ENCODE assay signal across 13 cellular contexts in genomic region chr12:109946913-109947312, GRCh38. TPM values are rescaled to one million over a fixed set of nuclear protein-coding genes. Genes with fewer than 3 reads are reported as not detected.
DNase-seq lines count a peak whose midpoint lies in the region; ATAC-seq, FAIRE-seq and TF ChIP-seq lines count a peak whose summit lies in the region.
"Had no signal": no experiment of that assay in that cellular context is flagged by ENCODE, and none has a peak within 500 bp of the region (broad histone marks: within the 10 kb centered on the region; RNA-seq: fewer than 3 reads in every experiment).

No MANE protein-coding gene starts in this region.

- H3K9me3 ChIP-seq in right lobe of liver (no peaks in the 10 kb centered on the region), hepatocyte (ENCODE audit: low read depth) (no peaks in the 10 kb centered on the region)
- H3K9me3 ChIP-seq: A549 had no signal

- H3K4me3 ChIP-seq in right lobe of liver, result no peak overlapping the region
- H3K4me3 ChIP-seq in hepatocyte, result no peak overlapping the region
- H3K4me3 ChIP-seq: A549 had no signal

- WGBS in right lobe of liver (ENCODE audit: insufficient coverage, low coverage, low lambda C conversion rate, missing lambda C conversion rate), result 50% methylated on average over 1 of the region's 9 CpGs
- 94% methylated on average over 9 of the region's 9 CpGs for WGBS in hepatocyte (ENCODE audit: low lambda C conversion rate, missing lambda C conversion rate)

- H3K27me3 Mint-ChIP-seq in activated CD4-positive, alpha-beta T cell treated with anti-CD3 and anti-CD28 coated beads, Interleukin-2, amount 10 ng/mL, durations not matched to agents 24 days and 14 days, result no peaks in the 10 kb centered on the region
- no peaks in the 10 kb centered on the region for H3K27me3 Mint-ChIP-seq in activated naive CD8-positive, alpha-beta T cell treated with anti-CD3 and anti-CD28 coated beads, Interleukin-2, amount 50 U/mL, for 24 hours
- H3K27me3 Mint-ChIP-seq in stimulated activated naive B cell treated with anti-CD40 and anti-IgM and Interleukin-4, amounts not matched to agents 10 μg/mL and 1 μg/mL and 100 μg/mL, for 72 hours, result no peaks in the 10 kb centered on the region

- H3K79me2 ChIP-seq in hepatocyte, result no peaks in the 10 kb centered on the region

- no peaks in the 10 kb centered on the region for H3K9me2 ChIP-seq in hepatocyte (replicated peaks; ENCODE audit: insufficient read depth)

- H3K4me3 Mint-ChIP-seq in activated CD4-positive, alpha-beta T cell treated with anti-CD3 and anti-CD28 coated beads, Interleukin-2, amount 10 ng/mL, durations not matched to agents 24 days and 14 days, result peak overlapping the region; percentile 54
- H3K4me3 Mint-ChIP-seq in activated naive CD8-positive, alpha-beta T cell treated with anti-CD3 and anti-CD28 coated beads, Interleukin-2, amount 50 U/mL, for 24 hours, result no peak overlapping the region
- no peak overlapping the region for H3K4me3 Mint-ChIP-seq in stimulated activated naive B cell treated with anti-CD40 and anti-IgM and Interleukin-4, amounts not matched to agents 10 μg/mL and 1 μg/mL and 100 μg/mL, for 72 hours

- H3K4me1 ChIP-seq in right lobe of liver (peaks cover 0 to 57% (median 19%) of the 10 kb centered on the region in 4 donors), hepatocyte (ENCODE audit: insufficient read depth) (peaks cover 27% of the 10 kb centered on the region)

- no peak overlapping the region for H2AFZ ChIP-seq in hepatocyte

- peak overlapping the region; percentile 84 for H3K27ac Mint-ChIP-seq in activated CD4-positive, alpha-beta T cell treated with anti-CD3 and anti-CD28 coated beads, Interleukin-2, amount 10 ng/mL, durations not matched to agents 24 days and 14 days
- peak overlapping the region; percentile 62 for H3K27ac Mint-ChIP-seq in activated naive CD8-positive, alpha-beta T cell treated with anti-CD3 and anti-CD28 coated beads, Interleukin-2, amount 50 U/mL, for 24 hours
- H3K27ac Mint-ChIP-seq in stimulated activated naive B cell treated with anti-CD40 and anti-IgM and Interleukin-4, amounts not matched to agents 10 μg/mL and 1 μg/mL and 100 μg/mL, for 72 hours, result peak overlapping the region; percentile 84

- intact Hi-C loops in activated CD4-positive, alpha-beta T cell treated with anti-CD3 and anti-CD28 coated beads, Interleukin-2, amount 10 ng/mL, durations not matched to agents 24 days and 14 days (cut with micrococcal nuclease), result no loop called here
- intact Hi-C loops in right lobe of liver (cut with DNase I), result no loop called here

- H3K9me3 Mint-ChIP-seq in activated CD4-positive, alpha-beta T cell treated with anti-CD3 and anti-CD28 coated beads, Interleukin-2, amount 10 ng/mL, durations not matched to agents 24 days and 14 days, result no peaks in the 10 kb centered on the region
- no peaks in the 10 kb centered on the region for H3K9me3 Mint-ChIP-seq in activated naive CD8-positive, alpha-beta T cell treated with anti-CD3 and anti-CD28 coated beads, Interleukin-2, amount 50 U/mL, for 24 hours
- H3K9me3 Mint-ChIP-seq in stimulated activated naive B cell treated with anti-CD40 and anti-IgM and Interleukin-4, amounts not matched to agents 10 μg/mL and 1 μg/mL and 100 μg/mL, for 72 hours, result no peaks in the 10 kb centered on the region

- TF ChIP-seq CTCF in right lobe of liver (IDR thresholded peaks at IDR 0.05), result no peak
- no peak for TF ChIP-seq CTCF in hepatocyte (IDR thresholded peaks at IDR 0.05; ENCODE audit: poor library complexity)

- H4K20me1 ChIP-seq in hepatocyte (ENCODE audit: insufficient read depth, poor library complexity, severe bottlenecking), result no peaks in the 10 kb centered on the region

- no peak for FAIRE-seq in RCC 7860 (lab: Jason Lieb, UNC)
- FAIRE-seq: A549 had no signal

- H3K4me1 Mint-ChIP-seq in activated CD4-positive, alpha-beta T cell treated with anti-CD3 and anti-CD28 coated beads, Interleukin-2, amount 10 ng/mL, durations not matched to agents 24 days and 14 days, result peaks cover 27% of the 10 kb centered on the region
- peaks cover 24% of the 10 kb centered on the region for H3K4me1 Mint-ChIP-seq in activated naive CD8-positive, alpha-beta T cell treated with anti-CD3 and anti-CD28 coated beads, Interleukin-2, amount 50 U/mL, for 24 hours
- H3K4me1 Mint-ChIP-seq in stimulated activated naive B cell treated with anti-CD40 and anti-IgM and Interleukin-4, amounts not matched to agents 10 μg/mL and 1 μg/mL and 100 μg/mL, for 72 hours, result peaks cover 24 to 43% of the 10 kb centered on the region in 2 donors

- H3K36me3 ChIP-seq in right lobe of liver (peaks cover 0 to 27% (median 4%) of the 10 kb centered on the region in 4 donors), hepatocyte (replicated peaks; ENCODE audit: insufficient read depth, low read depth) (no peaks in the 10 kb centered on the region)

- peaks cover 64% of the 10 kb centered on the region for H3K36me3 Mint-ChIP-seq in activated CD4-positive, alpha-beta T cell treated with anti-CD3 and anti-CD28 coated beads, Interleukin-2, amount 10 ng/mL, durations not matched to agents 24 days and 14 days (ENCODE audit: low read depth)
- H3K36me3 Mint-ChIP-seq in activated naive CD8-positive, alpha-beta T cell treated with anti-CD3 and anti-CD28 coated beads, Interleukin-2, amount 50 U/mL, for 24 hours (ENCODE audit: low read depth), result peaks cover 46% of the 10 kb centered on the region
- H3K36me3 Mint-ChIP-seq in stimulated activated naive B cell treated with anti-CD40 and anti-IgM and Interleukin-4, amounts not matched to agents 10 μg/mL and 1 μg/mL and 100 μg/mL, for 72 hours, result peaks cover 39 to 55% of the 10 kb centered on the region in 2 donors

- H3K27me3 ChIP-seq in right lobe of liver (no peaks in the 10 kb centered on the region), hepatocyte (no peaks in the 10 kb centered on the region)

- no peak for ATAC-seq in activated naive CD8-positive, alpha-beta T cell treated with anti-CD3 and anti-CD28 coated beads, Interleukin-2, amount 50 U/mL, for 24 hours
- ATAC-seq in right lobe of liver (no peak), HG02642 (IDR thresholded peaks at IDR 0.05; ENCODE audit: poor library complexity, unreplicated experiment) (no peak)
- no peak for ATAC-seq in stimulated activated naive B cell treated with anti-CD40 and anti-IgM and Interleukin-4, amounts not matched to agents 10 μg/mL and 1 μg/mL and 100 μg/mL, for 72 hours (replicated peaks)
- ATAC-seq: A549, PC-3 had no signal

- H3K4me2 ChIP-seq in hepatocyte, result no peak overlapping the region
- H3K4me2 ChIP-seq: A549 had no signal

- TF ChIP-seq POLR2A in right lobe of liver (IDR thresholded peaks at IDR 0.05), result no peak

- DNase-seq in activated CD4-positive, alpha-beta T cell treated with anti-CD3 and anti-CD28 coated beads, Interleukin-2, amount 10 ng/mL, durations not matched to agents 24 days and 14 days, result no peak
- DNase-seq in activated CD4-positive, alpha-beta T cell treated with anti-CD3 and anti-CD28 coated beads, Interleukin-2, amount 50 U/mL, for 1 hour, result no peak
- no peak for DNase-seq in activated naive CD8-positive, alpha-beta T cell treated with anti-CD3 and anti-CD28 coated beads, Interleukin-2, amount 50 U/mL, for 24 hours
- DNase-seq in right lobe of liver, result no peak
- no peak for DNase-seq in stimulated activated naive B cell treated with anti-CD40 and anti-IgM and Interleukin-4, amounts not matched to agents 10 μg/mL and 1 μg/mL and 100 μg/mL, for 72 hours
- DNase-seq in hepatocyte (ENCODE audit: low spot score), result no peak
- no peak for DNase-seq in RCC 7860 (ENCODE audit: low spot score)
- DNase-seq: activated CD4-positive, alpha-beta T cell treated with anti-CD3 and anti-CD28 coated beads for 4 hours; NCI-H1694 treated with DMSO at 0.1 percent for 48 hours; PC-3; retina had no signal

- H3K27ac ChIP-seq in right lobe of liver (peak overlapping the region in 2 of 3 donors; percentile 69 to 82), hepatocyte (no peak overlapping the region)
- H3K27ac ChIP-seq: A549 had no signal

RNA-seq across cellular contexts. Expression of gene TCHP, which starts 46.8 kb away (rescaled TPM):
- 30.9 and 34.0 TPM in 2 replicates for total RNA-seq in activated CD4-positive, alpha-beta T cell treated with anti-CD3 and anti-CD28 coated beads, Interleukin-2, amount 10 ng/mL, durations not matched to agents 24 days and 14 days
- total RNA-seq in right lobe of liver (1 to 10 TPM; 4.9 to 8.8 (median 6.8) TPM), hepatocyte (7.7 and 8.0 TPM in 2 replicates)
- 5.5 and 7.9 TPM in 2 replicates for polyA plus RNA-seq in hepatocyte

RNA-seq across cellular contexts. Expression of gene GIT2, which starts 49.3 kb away (rescaled TPM):
- total RNA-seq in activated CD4-positive, alpha-beta T cell treated with anti-CD3 and anti-CD28 coated beads, Interleukin-2, amount 10 ng/mL, durations not matched to agents 24 days and 14 days, result 87.1 and 88.6 TPM in 2 replicates
- total RNA-seq in right lobe of liver, result 10 to 100 TPM; 13.3 to 24.8 (median 16.8) TPM
- 20.8 and 22.4 TPM in 2 replicates for total RNA-seq in hepatocyte
- 21.5 and 21.9 TPM in 2 replicates for polyA plus RNA-seq in hepatocyte

RNA-seq across cellular contexts. Expression of gene ANKRD13A, which starts 52.3 kb away (rescaled TPM):
- total RNA-seq in activated CD4-positive, alpha-beta T cell treated with anti-CD3 and anti-CD28 coated beads, Interleukin-2, amount 10 ng/mL, durations not matched to agents 24 days and 14 days, result 60.6 and 62.5 TPM in 2 replicates
- total RNA-seq in right lobe of liver (10 to 100 TPM; 14.4 to 33.7 (median 24.6) TPM), hepatocyte (49.7 and 55.3 TPM in 2 replicates)
- 13.2 and 14.3 TPM in 2 replicates for polyA plus RNA-seq in hepatocyte
